24 cellular contexts compared by ENCODE assay signal in genomic region chr18:59993560-59993959, GRCh38.
"Had no signal": no experiment of that assay in that cellular context is flagged by ENCODE, and none has a peak within 500 bp of the region (broad histone marks: within the 10 kb centered on the region; RNA-seq: fewer than 3 reads in every experiment).

No MANE protein-coding gene starts in this region.

- ATAC-seq: activated CD4-positive, CD25-positive, alpha-beta regulatory T cell treated with anti-CD3 and anti-CD28 coated beads, Interleukin-2, amount 50 U/mL, for 24 hours; gastroesophageal sphincter; heart left ventricle; mucosa of descending colon; natural killer cell treated with Interleukin-12 subunit alpha and Interleukin-12 subunit beta and Interleukin-15 and Interleukin-18, amount 100 ng/mL, for 72 hours; T-helper 17 cell had no signal

- H3K27ac Mint-ChIP-seq: activated naive CD4-positive, alpha-beta T cell treated with anti-CD3 and anti-CD28 coated beads, Interleukin-2, amount 10 ng/mL, durations not matched to agents 7 days and 5 days; activated naive CD8-positive, alpha-beta T cell treated with anti-CD3 and anti-CD28 coated beads, Interleukin-2, amount 10 ng/mL, durations not matched to agents 7 days and 5 days; activated T-cell treated with anti-CD3 and anti-CD28 coated beads, Interleukin-2, amount 50 U/mL, for 24 hours; immature natural killer cell; natural killer cell treated with Interleukin-12 subunit alpha and Interleukin-12 subunit beta and Interleukin-15 and Interleukin-18, amount 100 ng/mL, for 72 hours; T-helper 17 cell had no signal

- H3K36me3 Mint-ChIP-seq: activated naive CD4-positive, alpha-beta T cell treated with anti-CD3 and anti-CD28 coated beads, Interleukin-2, amount 10 ng/mL, durations not matched to agents 7 days and 5 days; activated naive CD8-positive, alpha-beta T cell treated with anti-CD3 and anti-CD28 coated beads, Interleukin-2, amount 10 ng/mL, durations not matched to agents 7 days and 5 days; immature natural killer cell; natural killer cell treated with Interleukin-12 subunit alpha and Interleukin-12 subunit beta and Interleukin-15 and Interleukin-18, amount 100 ng/mL, for 72 hours had no signal

- H3K4me1 Mint-ChIP-seq: activated naive CD4-positive, alpha-beta T cell treated with anti-CD3 and anti-CD28 coated beads, Interleukin-2, amount 10 ng/mL, durations not matched to agents 7 days and 5 days; activated naive CD8-positive, alpha-beta T cell treated with anti-CD3 and anti-CD28 coated beads, Interleukin-2, amount 10 ng/mL, durations not matched to agents 7 days and 5 days; central memory CD8-positive, alpha-beta T cell; immature natural killer cell had no signal

- DNase-seq: activated CD4-positive, alpha-beta T cell treated with anti-CD3 and anti-CD28 coated beads for 48 hours; activated CD4-positive, alpha-beta T cell treated with anti-CD3 and anti-CD28 coated beads, Interleukin-2, amount 50 U/mL, for 48 hours; activated CD8-positive, alpha-beta memory T cell treated with anti-CD3 and anti-CD28 coated beads, Interleukin-2, amount 50 U/mL, for 48 hours; activated gamma-delta T cell; activated naive CD4-positive, alpha-beta T cell treated with anti-CD3 and anti-CD28 coated beads, Interleukin-2, amount 10 ng/mL, durations not matched to agents 7 days and 5 days; activated naive CD8-positive, alpha-beta T cell treated with anti-CD3 and anti-CD28 coated beads, Interleukin-2, amount 10 ng/mL, durations not matched to agents 7 days and 5 days; activated T-cell treated with anti-CD3 and anti-CD28 coated beads, Interleukin-2, amount 50 U/mL, for 24 hours; amniotic stem cell; dermis blood vessel endothelial cell; effector CD4-positive, alpha-beta T cell; esophagus squamous epithelium; heart left ventricle; hypothalamus; immature natural killer cell; left ventricle myocardium inferior; mucosa of descending colon; stimulated activated naive CD4-positive, alpha-beta T cell treated with Interleukin-2 at 50 U/mL for 16 hours; T-helper 17 cell; T1000; WERI-Rb-1 had no signal

- H3K9me3 Mint-ChIP-seq: activated naive CD4-positive, alpha-beta T cell treated with anti-CD3 and anti-CD28 coated beads, Interleukin-2, amount 10 ng/mL, durations not matched to agents 7 days and 5 days; activated naive CD8-positive, alpha-beta T cell treated with anti-CD3 and anti-CD28 coated beads, Interleukin-2, amount 10 ng/mL, durations not matched to agents 7 days and 5 days; activated T-cell treated with anti-CD3 and anti-CD28 coated beads, Interleukin-2, amount 50 U/mL, for 24 hours; central memory CD8-positive, alpha-beta T cell; immature natural killer cell; natural killer cell treated with Interleukin-12 subunit alpha and Interleukin-12 subunit beta and Interleukin-15 and Interleukin-18, amount 100 ng/mL, for 72 hours had no signal

- H3K4me3 Mint-ChIP-seq: activated naive CD4-positive, alpha-beta T cell treated with anti-CD3 and anti-CD28 coated beads, Interleukin-2, amount 10 ng/mL, durations not matched to agents 7 days and 5 days; activated naive CD8-positive, alpha-beta T cell treated with anti-CD3 and anti-CD28 coated beads, Interleukin-2, amount 10 ng/mL, durations not matched to agents 7 days and 5 days; activated T-cell treated with anti-CD3 and anti-CD28 coated beads, Interleukin-2, amount 50 U/mL, for 24 hours; central memory CD8-positive, alpha-beta T cell; immature natural killer cell; natural killer cell treated with Interleukin-12 subunit alpha and Interleukin-12 subunit beta and Interleukin-15 and Interleukin-18, amount 100 ng/mL, for 72 hours; T-helper 17 cell had no signal
